Comparison of ENCODE assay signal across 19 cellular contexts in genomic region chr3:111781561-111782446, GRCh38.
DNase-seq lines count a peak whose midpoint lies in the region; ATAC-seq, FAIRE-seq and TF ChIP-seq lines count a peak whose summit lies in the region.
"Had no signal": no experiment of that assay in that cellular context is flagged by ENCODE, and none has a peak within 500 bp of the region (broad histone marks: within the 10 kb centered on the region; RNA-seq: fewer than 3 reads in every experiment).

No MANE protein-coding gene starts in this region.

- TF ChIP-seq CTCF in HFFc6 (IDR thresholded peaks at IDR 0.05) (no peak), astrocyte (IDR thresholded peaks at IDR 0.05; ENCODE audit: insufficient read depth, low read depth, low read length) (no peak), lower lobe of right lung (IDR thresholded peaks at IDR 0.05) (no peak)

- ATAC-seq in lower lobe of right lung (peak in 1 of 2 donors; percentile 24), HG03432 (IDR thresholded peaks at IDR 0.05; ENCODE audit: unreplicated experiment) (no peak), HG02763 (IDR thresholded peaks at IDR 0.05; ENCODE audit: unreplicated experiment) (no peak)
- ATAC-seq: naive thymus-derived CD4-positive, alpha-beta T cell had no signal

- H4K20me1 ChIP-seq in astrocyte (ENCODE audit: insufficient read depth, low read length) = no peaks in the 10 kb centered on the region

- no peaks in the 10 kb centered on the region for H3K36me3 Mint-ChIP-seq in HFFc6 (ENCODE audit: low read depth)
- H3K36me3 Mint-ChIP-seq in astrocyte (ENCODE audit: low read depth, unreplicated experiment) = peaks cover 6% of the 10 kb centered on the region
- H3K36me3 Mint-ChIP-seq: activated naive CD8-positive, alpha-beta T cell treated with anti-CD3 and anti-CD28 coated beads, Interleukin-2, amount 10 ng/mL, durations not matched to agents 7 days and 5 days; naive thymus-derived CD4-positive, alpha-beta T cell had no signal

- H3K4me1 ChIP-seq in astrocyte (ENCODE audit: insufficient read depth, low read length) = peaks cover 6% of the 10 kb centered on the region
- H3K4me1 ChIP-seq in lower lobe of right lung = peaks cover 24% of the 10 kb centered on the region
- peaks cover 5% of the 10 kb centered on the region for H3K4me1 ChIP-seq in stomach smooth muscle (ENCODE audit: control insufficient read depth, insufficient read depth, low read length)

- H2AFZ ChIP-seq in astrocyte (ENCODE audit: low read depth, low read length) = no peak overlapping the region

- DNase-seq in HFFc6 = no peak
- peak; percentile 71 for DNase-seq in astrocyte (ENCODE audit: low read depth)
- DNase-seq in lower lobe of right lung = no peak
- no peak for DNase-seq in NCI-H2171 treated with DMSO at 0.1 percent for 48 hours (lab: John Stamatoyannopoulos, UW)
- DNase-seq in activated gamma-delta T cell treated with Interleukin-2 at 50 U/mL for 16 hours = no peak
- DNase-seq: activated CD4-positive, CD25-positive, alpha-beta regulatory T cell; activated CD8-positive, alpha-beta memory T cell treated with anti-CD3 and anti-CD28 coated beads for 24 hours; activated naive CD8-positive, alpha-beta T cell treated with anti-CD3 and anti-CD28 coated beads, Interleukin-2, amount 10 ng/mL, durations not matched to agents 7 days and 5 days; Calu3; central memory CD4-positive, alpha-beta T cell; MG63; naive thymus-derived CD4-positive, alpha-beta T cell; NCI-H1694 treated with DMSO at 0.1 percent for 48 hours had no signal

- H3K4me2 ChIP-seq in astrocyte (ENCODE audit: low read length) = no peak overlapping the region

- no peak overlapping the region for H3K27ac Mint-ChIP-seq in HFFc6
- peak overlapping the region; percentile 83 for H3K27ac Mint-ChIP-seq in astrocyte (ENCODE audit: unreplicated experiment)
- H3K27ac Mint-ChIP-seq: activated naive CD8-positive, alpha-beta T cell treated with anti-CD3 and anti-CD28 coated beads, Interleukin-2, amount 10 ng/mL, durations not matched to agents 7 days and 5 days; B cell; naive thymus-derived CD4-positive, alpha-beta T cell; stimulated activated naive CD8-positive, alpha-beta T cell treated with anti-CD3 and anti-CD28 coated beads, Interleukin-15, Interleukin-2, amounts not matched to agents 100 ng/mL and 50 ng/mL, for 24 hours; T-helper 1 cell treated with Interleukin-12 subunit alpha and Interleukin-12 subunit beta and Interleukin-4 antibody, amounts not matched to agents 30 μg/mL and 1 μg/mL, for 36 hours had no signal

- intact Hi-C loops in lower lobe of right lung (cut with DNase I) = no loop called here

- no peak for FAIRE-seq in astrocyte (lab: Jason Lieb, UNC)

- H3K36me3 ChIP-seq in astrocyte (ENCODE audit: insufficient read depth, low read length) = no peaks in the 10 kb centered on the region
- no peaks in the 10 kb centered on the region for H3K36me3 ChIP-seq in lower lobe of right lung
- no peaks in the 10 kb centered on the region for H3K36me3 ChIP-seq in stomach smooth muscle (ENCODE audit: control insufficient read depth in 2 of 2, insufficient read depth in 2 of 2, low read length in 2 of 2)
- H3K36me3 ChIP-seq: MG63 had no signal

- H3K4me3 ChIP-seq in astrocyte (ENCODE audit: insufficient read depth, low read depth, low read length) = no peak overlapping the region
- no peak overlapping the region for H3K4me3 ChIP-seq in lower lobe of right lung
- H3K4me3 ChIP-seq in stomach smooth muscle (ENCODE audit: low read length in 2 of 2) = peak overlapping the region in 1 of 2 donors; percentile 30
- H3K4me3 ChIP-seq: MG63 had no signal

- H3K4me3 Mint-ChIP-seq in HFFc6 (peak overlapping the region; percentile 8; the same call in 1 of the 2 replicates), astrocyte (ENCODE audit: unreplicated experiment) (no peak overlapping the region)
- H3K4me3 Mint-ChIP-seq: activated naive CD8-positive, alpha-beta T cell treated with anti-CD3 and anti-CD28 coated beads, Interleukin-2, amount 10 ng/mL, durations not matched to agents 7 days and 5 days; B cell; naive thymus-derived CD4-positive, alpha-beta T cell; stimulated activated naive CD8-positive, alpha-beta T cell treated with anti-CD3 and anti-CD28 coated beads, Interleukin-15, Interleukin-2, amounts not matched to agents 100 ng/mL and 50 ng/mL, for 24 hours; T-helper 1 cell treated with Interleukin-12 subunit alpha and Interleukin-12 subunit beta and Interleukin-4 antibody, amounts not matched to agents 30 μg/mL and 1 μg/mL, for 36 hours had no signal

- H3K27me3 ChIP-seq in astrocyte (ENCODE audit: insufficient read depth, low read length) = no peaks in the 10 kb centered on the region
- no peaks in the 10 kb centered on the region for H3K27me3 ChIP-seq in lower lobe of right lung (ENCODE audit: low read depth)
- no peaks in the 10 kb centered on the region for H3K27me3 ChIP-seq in stomach smooth muscle (ENCODE audit: control insufficient read depth in 1 of 2, insufficient read depth in 2 of 2, low read length in 2 of 2)
- H3K27me3 ChIP-seq: MG63 had no signal

- H3K9me3 ChIP-seq in astrocyte (ENCODE audit: insufficient read depth, low read depth, low read length) = no peaks in the 10 kb centered on the region
- H3K9me3 ChIP-seq in lower lobe of right lung = no peaks in the 10 kb centered on the region
- no peaks in the 10 kb centered on the region for H3K9me3 ChIP-seq in stomach smooth muscle (ENCODE audit: control insufficient read depth in 2 of 2, low read length in 2 of 2)
- H3K9me3 ChIP-seq: MG63 had no signal

- no peaks in the 10 kb centered on the region for H3K27me3 Mint-ChIP-seq in HFFc6 (ENCODE audit: insufficient read depth)
- no peaks in the 10 kb centered on the region for H3K27me3 Mint-ChIP-seq in astrocyte (ENCODE audit: low read depth, unreplicated experiment)
- H3K27me3 Mint-ChIP-seq: activated naive CD8-positive, alpha-beta T cell treated with anti-CD3 and anti-CD28 coated beads, Interleukin-2, amount 10 ng/mL, durations not matched to agents 7 days and 5 days; B cell had no signal

- no peak overlapping the region for H3K9ac ChIP-seq in astrocyte (ENCODE audit: low read length)
- peak overlapping the region in 1 of 2 donors; percentile 8 for H3K9ac ChIP-seq in stomach smooth muscle (ENCODE audit: low read length in 2 of 2)

- H3K27ac ChIP-seq in astrocyte (ENCODE audit: low read depth, low read length) (no peak overlapping the region), lower lobe of right lung (peak overlapping the region; percentile 57), stomach smooth muscle (ENCODE audit: low read length) (peak overlapping the region; percentile 42)

- no peaks in the 10 kb centered on the region for H3K9me3 Mint-ChIP-seq in HFFc6
- H3K9me3 Mint-ChIP-seq in astrocyte (ENCODE audit: unreplicated experiment) = no peaks in the 10 kb centered on the region
- H3K9me3 Mint-ChIP-seq: activated naive CD8-positive, alpha-beta T cell treated with anti-CD3 and anti-CD28 coated beads, Interleukin-2, amount 10 ng/mL, durations not matched to agents 7 days and 5 days; stimulated activated naive CD8-positive, alpha-beta T cell treated with anti-CD3 and anti-CD28 coated beads, Interleukin-15, Interleukin-2, amounts not matched to agents 100 ng/mL and 50 ng/mL, for 24 hours; T-helper 1 cell treated with Interleukin-12 subunit alpha and Interleukin-12 subunit beta and Interleukin-4 antibody, amounts not matched to agents 30 μg/mL and 1 μg/mL, for 36 hours had no signal

- no peaks in the 10 kb centered on the region for H3K79me2 ChIP-seq in astrocyte (ENCODE audit: insufficient read depth, low read length)

- H3K4me1 Mint-ChIP-seq in HFFc6 (ENCODE audit: low read depth) (peaks cover 31% of the 10 kb centered on the region), astrocyte (ENCODE audit: low read depth, unreplicated experiment) (peaks cover 33% of the 10 kb centered on the region)
- H3K4me1 Mint-ChIP-seq: activated naive CD8-positive, alpha-beta T cell treated with anti-CD3 and anti-CD28 coated beads, Interleukin-2, amount 10 ng/mL, durations not matched to agents 7 days and 5 days; B cell had no signal
